Comparison of ENCODE assay signal across 8 cellular contexts in the genomic region with DNA sequence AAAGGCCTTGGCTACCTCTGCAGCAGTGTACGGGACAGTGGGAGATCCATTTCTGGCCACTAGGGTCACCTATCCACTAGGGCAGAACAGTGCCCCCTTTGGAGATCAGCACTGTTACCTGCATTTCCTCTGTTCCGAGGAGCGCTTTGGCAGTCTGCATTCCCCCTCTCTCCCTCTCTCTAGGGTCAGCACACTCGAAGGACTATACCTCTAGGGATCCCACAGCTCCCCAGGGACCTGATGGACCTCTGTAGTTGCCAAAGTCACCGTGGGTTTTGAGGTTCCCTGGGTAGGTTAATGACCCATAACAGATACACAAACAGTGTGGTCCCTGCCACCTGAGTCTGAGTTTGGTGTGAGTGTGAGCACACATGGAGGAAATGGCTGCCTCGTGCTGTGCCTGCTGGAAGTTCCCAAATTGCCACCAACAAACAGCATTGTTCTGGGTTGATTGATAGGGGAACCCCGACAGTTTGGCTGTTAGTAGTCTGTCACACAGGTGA.
A peak's percentile ranks its signal among the peaks of the same experiment; 100 is the strongest.
DNase-seq lines count a peak whose midpoint lies in the region; ATAC-seq and TF ChIP-seq lines count a peak whose summit lies in the region.

No MANE protein-coding gene starts in this region.

- WGBS in IMR-90 (ENCODE audit: extremely low coverage in 2 of 2, insufficient read length in 1 of 2), 2 experiments = no CpG with 5 or more reads among the region's 7 CpGs
- whole genome bisulfite sequencing in esophagus muscularis mucosa = 82% methylated on average over 6 of the region's 7 CpGs

- no peak overlapping the region; the same call in 1 of the 2 replicates for H2BK20ac ChIP-seq in IMR-90 (ENCODE audit: low read depth, low read length)

- H4K20me1 ChIP-seq in IMR-90 (ENCODE audit: insufficient read depth, low read length) = no peaks in the 10 kb centered on the region

- no peak overlapping the region for H3K14ac ChIP-seq in IMR-90 (replicated peaks; ENCODE audit: low read depth, low read length)

- no peaks in the 10 kb centered on the region for H3K9me1 ChIP-seq in IMR-90 (ENCODE audit: insufficient read depth, low read length)

- H4K5ac ChIP-seq in IMR-90 (ENCODE audit: low read depth, low read length) = no peak overlapping the region

- CTCF ChIA-PET in IMR-90 (lab: Yijun Ruan, JAX) = interaction anchor here (1.2 to 1.7 kb wide), 3 partner anchors 8 to 66 kb away, joined by 3 to 7 read pairs (median 7); no protein-coding TSS in a partner anchor

- H3K18ac ChIP-seq in IMR-90 (ENCODE audit: low read depth, low read length) = no peak overlapping the region

- no peak overlapping the region for H2AK5ac ChIP-seq in IMR-90 (ENCODE audit: low read depth, low read length)

- no peak overlapping the region for H2BK5ac ChIP-seq in IMR-90 (ENCODE audit: low read depth, low read length, poor library complexity, severe bottlenecking)

- intact Hi-C loops in IMR-90 (cut with micrococcal nuclease) = loop anchor here (5.0 to 10.0 kb wide), 2 partner anchors 491 to 496 kb away; no protein-coding TSS in a partner anchor
- intact Hi-C loops in esophagus muscularis mucosa (cut with DNase I) = no loop called here

- no peak overlapping the region for H3K4me2 ChIP-seq in IMR-90 (ENCODE audit: low read depth, low read length)

- H2AFZ ChIP-seq in IMR-90 (replicated peaks; ENCODE audit: low read length, poor library complexity) = peak overlapping the region; percentile 24

- ATAC-seq in GM18502 (IDR thresholded peaks at IDR 0.05; ENCODE audit: poor library complexity, unreplicated experiment) (peak; percentile 56), IMR-90 (ENCODE audit: low read depth) (no peak), left lobe of liver (peak; percentile 38)

- H4K8ac ChIP-seq in IMR-90 (ENCODE audit: low read depth in 2 of 2, low read length in 2 of 2) = no peak overlapping the region

- no peaks in the 10 kb centered on the region for H3K79me1 ChIP-seq in IMR-90 (ENCODE audit: low read depth in 1 of 2, low read length in 2 of 2)

- no peak overlapping the region for H3K56ac ChIP-seq in IMR-90 (ENCODE audit: extremely low read depth, insufficient read depth, low read length)

- H3K4ac ChIP-seq in IMR-90 (ENCODE audit: low read depth, low read length) = no peak overlapping the region

- in situ Hi-C loops in IMR-90 (cut with MboI; ENCODE audit: low sequenced_read_pairs) = no loop called here

- no peak overlapping the region for H3K4me3 ChIP-seq in H7 (ENCODE audit: insufficient read depth, low read depth, low read length)
- H3K4me3 ChIP-seq in IMR-90 (ENCODE audit: insufficient read depth, low read depth, low read length) = no peak overlapping the region
- no peak overlapping the region for H3K4me3 ChIP-seq in esophagus muscularis mucosa

- TF ChIP-seq CTCF in IMR-90 (conservative IDR thresholded peaks at IDR 0.05; ENCODE audit: low read depth, low read length) (no peak), esophagus muscularis mucosa (IDR thresholded peaks at IDR 0.05) (no peak)

- H4K91ac ChIP-seq in IMR-90 (ENCODE audit: insufficient read depth, low read depth, low read length) = no peak overlapping the region

- H3K4me1 ChIP-seq in IMR-90 (ENCODE audit: control insufficient read depth, insufficient read depth, low read length) (no peaks in the 10 kb centered on the region), esophagus muscularis mucosa (no peaks in the 10 kb centered on the region)

- H2BK15ac ChIP-seq in IMR-90 (ENCODE audit: low read depth, low read length) = no peak overlapping the region

- H3K36me3 ChIP-seq in H7 (replicated peaks; ENCODE audit: control insufficient read depth, insufficient read depth, low read length) (no peaks in the 10 kb centered on the region), IMR-90 (ENCODE audit: control insufficient read depth, insufficient read depth, low read length) (no peaks in the 10 kb centered on the region), esophagus muscularis mucosa (no peaks in the 10 kb centered on the region)

- POLR2A ChIA-PET in IMR-90 (lab: Charles Lee; ENCODE audit: unreplicated experiment) = no interaction called here

- no peak overlapping the region for H3K27ac ChIP-seq in IMR-90 (ENCODE audit: insufficient read depth, low read length)
- H3K27ac ChIP-seq in esophagus muscularis mucosa (replicated peaks in 1 of 4) = no peak overlapping the region

- no TSS peak for BruUV-seq in IMR-90 (replicated peaks; lab: Mats Ljungman, UMichigan)

- no peak overlapping the region for H3K9ac ChIP-seq in IMR-90 (ENCODE audit: low read depth, low read length)

- H3K23ac ChIP-seq in IMR-90 (ENCODE audit: low read depth, low read length) = no peak overlapping the region

- no peak for TF ChIP-seq RAD21 in IMR-90 (IDR thresholded peaks at IDR 0.05; ENCODE audit: low read length)

- TF ChIP-seq POLR2A in IMR-90 (IDR thresholded peaks at IDR 0.05; ENCODE audit: low read depth, low read length) (no peak), esophagus muscularis mucosa (IDR thresholded peaks at IDR 0.05; ENCODE audit: low read depth) (no peak)

- H2BK120ac ChIP-seq in IMR-90 (ENCODE audit: low read depth, low read length) = no peak overlapping the region

- no peaks in the 10 kb centered on the region for H3K9me3 ChIP-seq in IMR-90 (ENCODE audit: control insufficient read depth, insufficient read depth, low read length)
- H3K9me3 ChIP-seq in esophagus muscularis mucosa = peaks cover 0 to 2% (median 0%) of the 10 kb centered on the region in 4 donors

- DNase-seq in H7 (peak; percentile 31), IMR-90 (no peak), left lobe of liver (ENCODE audit: low spot score) (no peak), Ammon's horn (ENCODE audit: low spot score) (no peak), NCI-H1436 (lab: John Stamatoyannopoulos, UW) (no peak), esophagus muscularis mucosa (ENCODE audit: extremely low spot score) (no peak)
- DNase-seq in stimulated activated CD4-positive, alpha-beta T cell treated with anti-CD3 and anti-CD28 coated beads, Interleukin-2, amount 100 ng/mL, for 24 hours = no peak

- TF ChIP-seq EP300 in esophagus muscularis mucosa (IDR thresholded peaks at IDR 0.05) = no peak

- dilution Hi-C loops in IMR-90 (cut with HindIII; ENCODE audit: low sequenced_read_pairs, unreplicated experiment) = no loop called here

- H3K27me3 ChIP-seq in H7 (ENCODE audit: control insufficient read depth, insufficient read depth, low read length) = no peaks in the 10 kb centered on the region
- no peaks in the 10 kb centered on the region for H3K27me3 ChIP-seq in IMR-90 (ENCODE audit: control insufficient read depth, insufficient read depth, low read length)
- H3K27me3 ChIP-seq in esophagus muscularis mucosa = no peaks in the 10 kb centered on the region

- H2AK9ac ChIP-seq in IMR-90 (replicated peaks; ENCODE audit: low read depth, low read length, poor library complexity) = no peak overlapping the region

TF ChIP-seq in IMR-90, 13 proteins besides CTCF, POLR2A, EP300 and RAD21:
- no peak for TF ChIP-seq RCOR1 (IDR thresholded peaks at IDR 0.05; ENCODE audit: insufficient replicate concordance, low read length)
- no peak for TF ChIP-seq SMC3 (IDR thresholded peaks at IDR 0.05; ENCODE audit: low read depth, low read length)
- no peak for TF ChIP-seq MAFK (IDR thresholded peaks at IDR 0.05; ENCODE audit: low read depth, low read length)
- TF ChIP-seq BHLHE40 (IDR thresholded peaks at IDR 0.05; ENCODE audit: low read depth, low read length) = no peak
- TF ChIP-seq CHD1 (IDR thresholded peaks at IDR 0.05; ENCODE audit: low read depth, low read length) = no peak
- TF ChIP-seq, protein P1, sequence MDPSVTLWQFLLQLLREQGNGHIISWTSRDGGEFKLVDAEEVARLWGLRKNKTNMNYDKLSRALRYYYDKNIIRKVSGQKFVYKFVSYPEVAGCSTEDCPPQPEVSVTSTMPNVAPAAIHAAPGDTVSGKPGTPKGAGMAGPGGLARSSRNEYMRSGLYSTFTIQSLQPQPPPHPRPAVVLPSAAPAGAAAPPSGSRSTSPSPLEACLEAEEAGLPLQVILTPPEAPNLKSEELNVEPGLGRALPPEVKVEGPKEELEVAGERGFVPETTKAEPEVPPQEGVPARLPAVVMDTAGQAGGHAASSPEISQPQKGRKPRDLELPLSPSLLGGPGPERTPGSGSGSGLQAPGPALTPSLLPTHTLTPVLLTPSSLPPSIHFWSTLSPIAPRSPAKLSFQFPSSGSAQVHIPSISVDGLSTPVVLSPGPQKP (IDR thresholded peaks at IDR 0.05; ENCODE audit: borderline replicate concordance, low read depth, low read length) = no peak
